ENCODE assay signal across 15 cellular contexts in the genomic region with DNA sequence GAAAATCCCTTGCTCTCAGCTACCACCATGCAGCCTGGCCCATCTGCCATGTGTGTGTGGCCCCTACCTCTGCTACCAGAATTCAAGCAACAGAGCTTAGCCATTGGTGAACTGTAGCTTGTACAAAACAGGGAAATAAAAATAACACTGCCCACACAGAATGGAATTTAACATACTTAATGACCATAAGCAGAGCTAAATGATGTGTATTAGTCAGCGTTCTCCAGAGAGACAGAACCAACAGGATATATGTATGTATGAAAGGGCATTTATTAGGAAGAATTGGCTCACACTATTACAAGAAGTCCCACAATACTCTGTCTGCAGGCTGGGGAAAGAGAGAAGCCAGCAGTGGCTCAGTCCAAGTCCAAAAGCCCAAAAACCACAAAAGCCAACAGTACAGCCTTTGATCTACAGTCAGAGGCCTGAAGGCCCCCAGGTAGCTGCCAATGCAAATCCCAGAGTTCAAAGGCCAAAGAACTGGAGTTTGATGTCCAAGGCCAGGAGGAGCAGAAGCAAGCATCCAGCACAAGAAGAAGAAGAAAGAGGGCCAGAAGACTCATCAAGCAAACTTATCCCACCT.
DNase-seq lines count a peak whose midpoint lies in the region; ATAC-seq and TF ChIP-seq lines count a peak whose summit lies in the region.
"Had no signal": no experiment of that assay in that cellular context is flagged by ENCODE, and none has a peak within 500 bp of the region (broad histone marks: within the 10 kb centered on the region; RNA-seq: fewer than 3 reads in every experiment).

No MANE protein-coding gene starts in this region.

- peak in 1 of 2 donors; percentile 40 for TF ChIP-seq RAD21 in liver (IDR thresholded peaks at IDR 0.05)

- TF ChIP-seq CTCF in astrocyte of the spinal cord (IDR thresholded peaks at IDR 0.05; ENCODE audit: low read depth, low read length) (no peak), liver (IDR thresholded peaks at IDR 0.05; ENCODE audit: low read depth, low read length, missing input control) (no peak)

- H3K9me3 ChIP-seq in liver (ENCODE audit: control insufficient read depth in 4 of 4, low read length in 3 of 4) = no peaks in the 10 kb centered on the region

- H3K27me3 ChIP-seq in liver (ENCODE audit: control insufficient read depth in 4 of 4, insufficient read depth in 4 of 4, low read length in 3 of 4) = no peaks in the 10 kb centered on the region

- peaks cover 2 to 21% (median 17%) of the 10 kb centered on the region in 4 donors for H3K4me1 ChIP-seq in liver (ENCODE audit: control insufficient read depth in 4 of 4, insufficient read depth in 4 of 4, low read length in 3 of 4)

- WGBS in liver = 87% methylated on average over 1 of the region's 1 CpG

- H3K4me3 ChIP-seq in astrocyte of the spinal cord (ENCODE audit: low read depth, low read length) = no peak overlapping the region
- no peak overlapping the region for H3K4me3 ChIP-seq in liver (ENCODE audit: low read depth in 1 of 3, low read length in 3 of 3)
- H3K4me3 ChIP-seq: SK-N-MC had no signal

- no peak overlapping the region for H3K9ac ChIP-seq in liver (ENCODE audit: low read depth in 1 of 2, low read length in 2 of 2)

- in situ Hi-C loops in astrocyte of the spinal cord (cut with HindIII; ENCODE audit: low sequenced_read_pairs) = no loop called here

- ATAC-seq in GM21786 (IDR thresholded peaks at IDR 0.05; ENCODE audit: unreplicated experiment) = no peak
- ATAC-seq in GM18498 (IDR thresholded peaks at IDR 0.05; ENCODE audit: unreplicated experiment) = no peak

- H3K36me3 ChIP-seq in liver (ENCODE audit: control insufficient read depth in 4 of 4, insufficient read depth in 3 of 4, low read depth in 1 of 4, low read length in 3 of 4) = no peaks in the 10 kb centered on the region

- no peak overlapping the region for H3K27ac ChIP-seq in liver (ENCODE audit: low read depth in 1 of 2, low read length in 2 of 2)
- H3K27ac ChIP-seq: HL-60, SK-N-MC had no signal

- DNase-seq in M059J (ENCODE audit: low read depth) = peak; percentile 82
- DNase-seq in astrocyte of the spinal cord (ENCODE audit: low read depth, low spot score) = peak; percentile 50
- peak; percentile 3 for DNase-seq in stromal cell of bone marrow (ENCODE audit: low read depth)
- no peak for DNase-seq in DMS53 (lab: John Stamatoyannopoulos, UW)
- DNase-seq: CD8-positive, alpha-beta memory T cell; KG1; MM.1S; NCI-H1105; NCI-H1694 treated with DMSO at 0.1 percent for 48 hours; NCI-H446 had no signal

TF ChIP-seq in liver, 16 proteins besides CTCF, POLR2A, EP300 and RAD21:
- TF ChIP-seq, protein P1, sequence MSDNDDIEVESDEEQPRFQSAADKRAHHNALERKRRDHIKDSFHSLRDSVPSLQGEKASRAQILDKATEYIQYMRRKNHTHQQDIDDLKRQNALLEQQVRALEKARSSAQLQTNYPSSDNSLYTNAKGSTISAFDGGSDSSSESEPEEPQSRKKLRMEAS (IDR thresholded peaks at IDR 0.05) = no peak
- TF ChIP-seq JUND (IDR thresholded peaks at IDR 0.05) (no peak), GABPA (IDR thresholded peaks at IDR 0.05 in 1 of 2, conservative IDR thresholded peaks at IDR 0.05 in 1 of 2) (no peak), FOXA1 (IDR thresholded peaks at IDR 0.05) (no peak), EGR1 (IDR thresholded peaks at IDR 0.05; ENCODE audit: low read depth in 2 of 2) (no peak), HNF4G (IDR thresholded peaks at IDR 0.05) (peak; percentile 89), SP1 (IDR thresholded peaks at IDR 0.05) (peak; percentile 79), NR2F2 (IDR thresholded peaks at IDR 0.05) (peak; percentile 91), RXRA (IDR thresholded peaks at IDR 0.05) (peak; percentile 70 to 87), YY1 (IDR thresholded peaks at IDR 0.05) (no peak), TAF1 (conservative IDR thresholded peaks at IDR 0.05) (no peak), FOXA2 (IDR thresholded peaks at IDR 0.05) (no peak), HNF4A (conservative IDR thresholded peaks at IDR 0.05) (peak; percentile 96 to 98)
- TF ChIP-seq, protein P2, sequence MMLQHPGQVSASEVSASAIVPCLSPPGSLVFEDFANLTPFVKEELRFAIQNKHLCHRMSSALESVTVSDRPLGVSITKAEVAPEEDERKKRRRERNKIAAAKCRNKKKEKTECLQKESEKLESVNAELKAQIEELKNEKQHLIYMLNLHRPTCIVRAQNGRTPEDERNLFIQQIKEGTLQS (IDR thresholded peaks at IDR 0.05) = no peak
- TF ChIP-seq, protein P3, sequence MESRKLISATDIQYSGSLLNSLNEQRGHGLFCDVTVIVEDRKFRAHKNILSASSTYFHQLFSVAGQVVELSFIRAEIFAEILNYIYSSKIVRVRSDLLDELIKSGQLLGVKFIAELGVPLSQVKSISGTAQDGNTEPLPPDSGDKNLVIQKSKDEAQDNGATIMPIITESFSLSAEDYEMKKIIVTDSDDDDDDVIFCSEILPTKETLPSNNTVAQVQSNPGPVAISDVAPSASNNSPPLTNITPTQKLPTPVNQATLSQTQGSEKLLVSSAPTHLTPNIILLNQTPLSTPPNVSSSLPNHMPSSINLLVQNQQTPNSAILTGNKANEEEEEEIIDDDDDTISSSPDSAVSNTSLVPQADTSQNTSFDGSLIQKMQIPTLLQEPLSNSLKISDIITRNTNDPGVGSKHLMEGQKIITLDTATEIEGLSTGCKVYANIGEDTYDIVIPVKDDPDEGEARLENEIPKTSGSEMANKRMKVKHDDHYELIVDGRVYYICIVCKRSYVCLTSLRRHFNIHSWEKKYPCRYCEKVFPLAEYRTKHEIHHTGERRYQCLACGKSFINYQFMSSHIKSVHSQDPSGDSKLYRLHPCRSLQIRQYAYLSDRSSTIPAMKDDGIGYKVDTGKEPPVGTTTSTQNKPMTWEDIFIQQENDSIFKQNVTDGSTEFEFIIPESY (IDR thresholded peaks at IDR 0.05) = no peak
- TF ChIP-seq, protein P4, sequence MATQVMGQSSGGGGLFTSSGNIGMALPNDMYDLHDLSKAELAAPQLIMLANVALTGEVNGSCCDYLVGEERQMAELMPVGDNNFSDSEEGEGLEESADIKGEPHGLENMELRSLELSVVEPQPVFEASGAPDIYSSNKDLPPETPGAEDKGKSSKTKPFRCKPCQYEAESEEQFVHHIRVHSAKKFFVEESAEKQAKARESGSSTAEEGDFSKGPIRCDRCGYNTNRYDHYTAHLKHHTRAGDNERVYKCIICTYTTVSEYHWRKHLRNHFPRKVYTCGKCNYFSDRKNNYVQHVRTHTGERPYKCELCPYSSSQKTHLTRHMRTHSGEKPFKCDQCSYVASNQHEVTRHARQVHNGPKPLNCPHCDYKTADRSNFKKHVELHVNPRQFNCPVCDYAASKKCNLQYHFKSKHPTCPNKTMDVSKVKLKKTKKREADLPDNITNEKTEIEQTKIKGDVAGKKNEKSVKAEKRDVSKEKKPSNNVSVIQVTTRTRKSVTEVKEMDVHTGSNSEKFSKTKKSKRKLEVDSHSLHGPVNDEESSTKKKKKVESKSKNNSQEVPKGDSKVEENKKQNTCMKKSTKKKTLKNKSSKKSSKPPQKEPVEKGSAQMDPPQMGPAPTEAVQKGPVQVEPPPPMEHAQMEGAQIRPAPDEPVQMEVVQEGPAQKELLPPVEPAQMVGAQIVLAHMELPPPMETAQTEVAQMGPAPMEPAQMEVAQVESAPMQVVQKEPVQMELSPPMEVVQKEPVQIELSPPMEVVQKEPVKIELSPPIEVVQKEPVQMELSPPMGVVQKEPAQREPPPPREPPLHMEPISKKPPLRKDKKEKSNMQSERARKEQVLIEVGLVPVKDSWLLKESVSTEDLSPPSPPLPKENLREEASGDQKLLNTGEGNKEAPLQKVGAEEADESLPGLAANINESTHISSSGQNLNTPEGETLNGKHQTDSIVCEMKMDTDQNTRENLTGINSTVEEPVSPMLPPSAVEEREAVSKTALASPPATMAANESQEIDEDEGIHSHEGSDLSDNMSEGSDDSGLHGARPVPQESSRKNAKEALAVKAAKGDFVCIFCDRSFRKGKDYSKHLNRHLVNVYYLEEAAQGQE (IDR thresholded peaks at IDR 0.05) = no peak
TF ChIP-seq in liver: peak in this region for 5.
